14 cellular contexts compared by ENCODE assay signal in genomic region chr20:5596401-5597193, GRCh38. TPM values are rescaled to one million over a fixed set of nuclear protein-coding genes. Genes with fewer than 3 reads are reported as not detected.
DNase-seq lines count a peak whose midpoint lies in the region; ATAC-seq and TF ChIP-seq lines count a peak whose summit lies in the region.
"Had no signal": no experiment of that assay in that cellular context is flagged by ENCODE, and none has a peak within 500 bp of the region (broad histone marks: within the 10 kb centered on the region; RNA-seq: fewer than 3 reads in every experiment).

No MANE protein-coding gene starts in this region.

- no peak overlapping the region for H2BK120ac ChIP-seq in trophoblast cell (ENCODE audit: insufficient read depth, low read length, poor library complexity)

- H2BK12ac ChIP-seq in trophoblast cell (ENCODE audit: low read length) = no peak overlapping the region

- H3K18ac ChIP-seq in trophoblast cell (ENCODE audit: low read length) = no peak overlapping the region

- ATAC-seq in GM21390 (IDR thresholded peaks at IDR 0.05; ENCODE audit: unreplicated experiment) = peak; percentile 43
- ATAC-seq: A549 had no signal

- peaks cover 62% of the 10 kb centered on the region for H3K4me1 Mint-ChIP-seq in activated CD4-positive, alpha-beta T cell treated with anti-CD3 and anti-CD28 coated beads, Interleukin-2, amount 10 ng/mL, durations not matched to agents 7 days and 5 days
- no peaks in the 10 kb centered on the region for H3K4me1 Mint-ChIP-seq in HFFc6 (ENCODE audit: low read depth)

- CTCF ChIA-PET in activated CD4-positive, alpha-beta T cell treated with anti-CD3 and anti-CD28 coated beads, Interleukin-2, amount 10 ng/mL, durations not matched to agents 7 days and 5 days (lab: Charles Lee) = interaction anchor here (0.6 to 2.3 kb wide), 3 partner anchors 8 to 62 kb away, joined by 3 to 6 read pairs (median 6); no protein-coding TSS in a partner anchor

- H3K79me1 ChIP-seq in trophoblast cell (ENCODE audit: low read length) = no peaks in the 10 kb centered on the region

- TF ChIP-seq CTCF in OCI-LY1 (IDR thresholded peaks at IDR 0.05; ENCODE audit: low read length) (no peak), ascending aorta (IDR thresholded peaks at IDR 0.05) (no peak), HFFc6 (IDR thresholded peaks at IDR 0.05) (no peak)

- H3K27me3 ChIP-seq in OCI-LY1 (ENCODE audit: insufficient read depth, low read length) = no peaks in the 10 kb centered on the region
- no peaks in the 10 kb centered on the region for H3K27me3 ChIP-seq in trophoblast cell (ENCODE audit: insufficient read depth, low read length)
- no peaks in the 10 kb centered on the region for H3K27me3 ChIP-seq in ascending aorta
- H3K27me3 ChIP-seq: esophagus squamous epithelium, sigmoid colon had no signal

- H3K14ac ChIP-seq in trophoblast cell (ENCODE audit: low read length) = no peak overlapping the region

- H3K9ac ChIP-seq in OCI-LY1 (ENCODE audit: low read length) (peak overlapping the region; percentile 14), trophoblast cell (ENCODE audit: low read length) (no peak overlapping the region)

- H2AFZ ChIP-seq in OCI-LY1 (ENCODE audit: low read length) = no peak overlapping the region
- no peak overlapping the region for H2AFZ ChIP-seq in trophoblast cell (ENCODE audit: insufficient read depth, low read length, poor library complexity)

- no peak overlapping the region for H4K12ac ChIP-seq in trophoblast cell (ENCODE audit: low read depth, low read length)

- H3K4me2 ChIP-seq in OCI-LY1 (ENCODE audit: low read length) (peak overlapping the region; percentile 39), trophoblast cell (ENCODE audit: low read length) (no peak overlapping the region)
- H3K4me2 ChIP-seq: A549 had no signal

- peaks cover 4% of the 10 kb centered on the region; the same call in 1 of the 2 replicates for H3F3A ChIP-seq in OCI-LY1 (ENCODE audit: insufficient read depth, low read length)

- peak overlapping the region; percentile 91 for H3K27ac ChIP-seq in OCI-LY1 (ENCODE audit: low read depth, low read length, poor library complexity, severe bottlenecking)
- no peak overlapping the region for H3K27ac ChIP-seq in trophoblast cell (ENCODE audit: low read depth, low read length)
- H3K27ac ChIP-seq in ascending aorta = no peak overlapping the region
- H3K27ac ChIP-seq: A549, esophagus squamous epithelium, sigmoid colon had no signal

- H2BK5ac ChIP-seq in trophoblast cell (ENCODE audit: low read depth, low read length, poor library complexity) = no peak overlapping the region

- H3K4me3 Mint-ChIP-seq in activated CD4-positive, alpha-beta T cell treated with anti-CD3 and anti-CD28 coated beads, Interleukin-2, amount 10 ng/mL, durations not matched to agents 7 days and 5 days = no peak overlapping the region
- no peak overlapping the region for H3K4me3 Mint-ChIP-seq in HFFc6

- H3K9me3 ChIP-seq in OCI-LY1 (ENCODE audit: low read length) (no peaks in the 10 kb centered on the region), trophoblast cell (ENCODE audit: insufficient read depth, low read depth, low read length) (no peaks in the 10 kb centered on the region), ascending aorta (no peaks in the 10 kb centered on the region)
- H3K9me3 ChIP-seq: A549, esophagus squamous epithelium, sigmoid colon had no signal

- no peak overlapping the region for H3K23ac ChIP-seq in trophoblast cell (ENCODE audit: low read length)

- peaks cover 47% of the 10 kb centered on the region for H3K36me3 Mint-ChIP-seq in activated CD4-positive, alpha-beta T cell treated with anti-CD3 and anti-CD28 coated beads, Interleukin-2, amount 10 ng/mL, durations not matched to agents 7 days and 5 days (ENCODE audit: low read depth)
- H3K36me3 Mint-ChIP-seq in HFFc6 (ENCODE audit: low read depth) = peaks cover 34% of the 10 kb centered on the region

- H3K9me2 ChIP-seq in OCI-LY1 (ENCODE audit: low read depth, low read length) = no peaks in the 10 kb centered on the region

- H3K4me3 ChIP-seq in OCI-LY1 (ENCODE audit: low read depth, low read length, poor library complexity, severe bottlenecking) = peak overlapping the region; percentile 15
- H3K4me3 ChIP-seq in trophoblast cell (ENCODE audit: low read depth, low read length) = no peak overlapping the region
- H3K4me3 ChIP-seq in ascending aorta = no peak overlapping the region
- H3K4me3 ChIP-seq: A549, esophagus squamous epithelium, sigmoid colon had no signal

- H3K4ac ChIP-seq in trophoblast cell (ENCODE audit: low read depth, low read length) = no peak overlapping the region

- intact Hi-C loops in ascending aorta (cut with DNase I) = no loop called here

- peak overlapping the region; percentile 2 for H3K27ac Mint-ChIP-seq in activated CD4-positive, alpha-beta T cell treated with anti-CD3 and anti-CD28 coated beads, Interleukin-2, amount 10 ng/mL, durations not matched to agents 7 days and 5 days
- H3K27ac Mint-ChIP-seq in HFFc6 = no peak overlapping the region

- no peak overlapping the region for H4K91ac ChIP-seq in trophoblast cell (ENCODE audit: low read depth, low read length)

- POLR2A ChIA-PET in activated CD4-positive, alpha-beta T cell treated with anti-CD3 and anti-CD28 coated beads, Interleukin-2, amount 10 ng/mL, durations not matched to agents 7 days and 5 days (lab: Charles Lee) = no interaction called here

- H2AK5ac ChIP-seq in trophoblast cell (ENCODE audit: low read length) = no peak overlapping the region

- H3K4me1 ChIP-seq in OCI-LY1 (ENCODE audit: insufficient read depth, low read length, severe bottlenecking) = peaks cover 97% of the 10 kb centered on the region
- H3K4me1 ChIP-seq in trophoblast cell (ENCODE audit: control insufficient read depth in 1 of 2, insufficient read depth in 2 of 2, low read length in 2 of 2) = no peaks in the 10 kb centered on the region
- H3K4me1 ChIP-seq in ascending aorta = no peaks in the 10 kb centered on the region
- H3K4me1 ChIP-seq: A549 had no signal

- no peaks in the 10 kb centered on the region for H4K20me1 ChIP-seq in OCI-LY1 (ENCODE audit: insufficient read depth, low read length)

- WGBS in trophoblast cell (ENCODE audit: extremely low coverage, insufficient coverage, insufficient read length) = no CpG with 5 or more reads among the region's 4 CpGs

- H3K27me3 Mint-ChIP-seq in activated CD4-positive, alpha-beta T cell treated with anti-CD3 and anti-CD28 coated beads, Interleukin-2, amount 10 ng/mL, durations not matched to agents 7 days and 5 days = no peaks in the 10 kb centered on the region
- no peaks in the 10 kb centered on the region for H3K27me3 Mint-ChIP-seq in HFFc6 (ENCODE audit: insufficient read depth)

- no peak for DNase-seq in activated CD4-positive, alpha-beta T cell treated with anti-CD3 and anti-CD28 coated beads, Interleukin-2, amount 10 ng/mL, durations not matched to agents 7 days and 5 days
- DNase-seq in activated CD4-positive, alpha-beta T cell treated with anti-CD3 and anti-CD28 coated beads, Interleukin-2, amount 50 U/mL, for 1 hour = no peak
- DNase-seq in trophoblast cell = peak; percentile 34 to 86
- DNase-seq in ascending aorta (ENCODE audit: low spot score in 2 of 2) = no peak
- DNase-seq in HFFc6 = no peak
- no peak for DNase-seq in GF-D8 (lab: John Stamatoyannopoulos, UW)
- DNase-seq: activated T-cell treated with anti-CD3 and anti-CD28 coated beads for 4 hours, caudate nucleus, esophagus squamous epithelium, NCI-H1694, sigmoid colon had no signal

- no peak overlapping the region for H4K8ac ChIP-seq in trophoblast cell (ENCODE audit: low read depth, low read length)

- H3K9me3 Mint-ChIP-seq in activated CD4-positive, alpha-beta T cell treated with anti-CD3 and anti-CD28 coated beads, Interleukin-2, amount 10 ng/mL, durations not matched to agents 7 days and 5 days = no peaks in the 10 kb centered on the region
- no peaks in the 10 kb centered on the region for H3K9me3 Mint-ChIP-seq in HFFc6

- H3K79me2 ChIP-seq in OCI-LY1 (ENCODE audit: insufficient read depth, low read length) (peaks cover 67% of the 10 kb centered on the region), trophoblast cell (ENCODE audit: control insufficient read depth, insufficient read depth, low read length, poor library complexity) (no peaks in the 10 kb centered on the region)

- H3K36me3 ChIP-seq in OCI-LY1 (ENCODE audit: insufficient read depth, low read length) (peaks cover 86% of the 10 kb centered on the region), trophoblast cell (ENCODE audit: control insufficient read depth in 1 of 2, insufficient read depth in 2 of 2, low read length in 2 of 2) (peaks cover 12 to 15% of the 10 kb centered on the region in 2 experiments), ascending aorta (peaks cover 38 to 69% of the 10 kb centered on the region in 2 donors)

RNA-seq across cellular contexts. Expression of gene GPCPD1, which starts 14.2 kb away (rescaled TPM):
- total RNA-seq in activated CD4-positive, alpha-beta T cell treated with anti-CD3 and anti-CD28 coated beads, Interleukin-2, amount 10 ng/mL, durations not matched to agents 7 days and 5 days = 10 to 100 TPM; 26.1 to 33.0 TPM
- 7.4 and 8.0 TPM in 2 replicates for polyA plus RNA-seq in trophoblast cell (2013)
- 12.0 TPM for total RNA-seq in ascending aorta
- 10 to 100 TPM; 15.1 to 18.5 (median 16.4) TPM for total RNA-seq in HFFc6 (2021; fragmentation: NEBNext Ultra II Directional; extraction: Animal tissue kit (Norgen Biotek cat#: 25700))

Comparison
In these comparisons a context has a peak if more than half of its experiments do, and no peak if none do; other contexts are left out.
1. DNase-seq: peak in trophoblast cell (2 of 2); none in activated CD4-positive, alpha-beta T cell treated with anti-CD3 and anti-CD28 coated beads, Interleukin-2, amount 10 ng/mL, durations not matched to agents 7 days and 5 days (single experiment), activated CD4-positive, alpha-beta T cell treated with anti-CD3 and anti-CD28 coated beads, Interleukin-2, amount 50 U/mL, for 1 hour (single experiment), ascending aorta (0 of 2), HFFc6 (single experiment) and GF-D8 (single experiment).